9 cellular contexts compared by ENCODE assay signal in the genomic region with DNA sequence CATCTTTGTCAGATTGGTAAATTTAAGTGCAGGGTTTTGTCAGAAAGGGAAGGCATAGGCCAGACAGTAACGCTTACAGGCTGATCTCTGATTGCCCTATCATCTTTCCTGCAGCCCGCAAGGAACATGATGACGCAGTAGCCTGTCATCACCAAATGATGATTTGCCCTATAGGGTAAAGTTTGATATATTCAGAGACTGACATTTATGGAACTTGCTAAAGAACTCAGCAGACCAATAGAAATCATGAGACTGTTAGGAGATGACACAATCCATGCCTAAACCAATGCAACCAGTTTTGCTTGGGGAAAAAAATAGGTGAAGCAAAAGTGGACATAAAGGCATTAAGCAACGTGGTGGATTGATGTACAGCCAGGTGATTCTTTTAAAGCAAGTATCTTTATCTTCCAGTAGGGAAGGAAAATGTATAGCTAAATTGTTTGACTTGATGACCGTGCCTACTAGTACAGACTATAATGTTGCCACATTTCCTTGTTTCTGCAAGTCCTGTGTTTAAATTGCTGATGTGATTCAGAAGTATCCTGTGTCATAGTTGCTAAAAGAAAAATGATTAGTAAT. TPM values are rescaled to one million over a fixed set of nuclear protein-coding genes. Genes with fewer than 3 reads are reported as not detected.
DNase-seq lines count a peak whose midpoint lies in the region; ATAC-seq and TF ChIP-seq lines count a peak whose summit lies in the region.
"Had no signal": no experiment of that assay in that cellular context is flagged by ENCODE, and none has a peak within 500 bp of the region (broad histone marks: within the 10 kb centered on the region; RNA-seq: fewer than 3 reads in every experiment).

No MANE protein-coding gene starts in this region.

- TF ChIP-seq CTCF in WI38 (IDR thresholded peaks at IDR 0.05; ENCODE audit: low read depth, low read length) (no peak), fibroblast of the aortic adventitia (IDR thresholded peaks at IDR 0.05; ENCODE audit: insufficient read depth, low read length) (no peak), type B pancreatic cell (conservative IDR thresholded peaks at IDR 0.05) (no peak)

- H3K4me1 Mint-ChIP-seq in type B pancreatic cell (ENCODE audit: unreplicated experiment): peaks cover 41% of the 10 kb centered on the region

- peak overlapping the region; percentile 90 for H3K27ac Mint-ChIP-seq in type B pancreatic cell

- H3K36me3 Mint-ChIP-seq in type B pancreatic cell: peaks cover 34% of the 10 kb centered on the region

- H3K4me3 ChIP-seq in WI38 (ENCODE audit: low read depth, low read length) (0 out of 2 replicates have a peak overlapping the region, but pooled peaks have one; percentile 11), fibroblast of the aortic adventitia (ENCODE audit: low read depth, low read length) (peak overlapping the region; percentile 34)

- H3K27me3 Mint-ChIP-seq in type B pancreatic cell: no peaks in the 10 kb centered on the region

- H3K9me3 Mint-ChIP-seq in type B pancreatic cell: no peaks in the 10 kb centered on the region

- ATAC-seq in GM19463 (IDR thresholded peaks at IDR 0.05; ENCODE audit: unreplicated experiment) (no peak), HG03571 (IDR thresholded peaks at IDR 0.05; ENCODE audit: unreplicated experiment) (no peak), GM19351 (IDR thresholded peaks at IDR 0.05; ENCODE audit: unreplicated experiment) (no peak)

- peak overlapping the region; percentile 89 for H3K4me3 Mint-ChIP-seq in type B pancreatic cell

- DNase-seq in stimulated activated CD4-positive, alpha-beta T cell treated with anti-CD3 and anti-CD28 coated beads, Interleukin-15, amount 100 ng/mL, for 24 hours: peak; percentile 24
- no peak for DNase-seq in stimulated activated CD4-positive, alpha-beta T cell treated with anti-CD3 and anti-CD28 coated beads, Interleukin-4, amount 100 ng/mL, for 1 hour
- peak; percentile 35 for DNase-seq in fibroblast of the aortic adventitia (ENCODE audit: low read depth)
- DNase-seq in type B pancreatic cell (ENCODE audit: extremely low spot score, unreplicated experiment): no peak
- DNase-seq: NCI-H1417 had no signal

RNA-seq across cellular contexts. Expression of gene NUS1, which starts 2.4 kb away (rescaled TPM):
- 18.8 and 29.4 TPM in 2 replicates for total RNA-seq in fibroblast of the aortic adventitia (ENCODE audit: low replicate concordance)
- total RNA-seq in type B pancreatic cell (ENCODE audit: low replicate concordance): 36.5 and 42.1 TPM in 2 replicates

Comparison
In these comparisons a context has a peak if more than half of its experiments do, and no peak if none do; other contexts are left out.
1. DNase-seq: peak in stimulated activated CD4-positive, alpha-beta T cell treated with anti-CD3 and anti-CD28 coated beads, Interleukin-15, amount 100 ng/mL, for 24 hours (single experiment) and fibroblast of the aortic adventitia (single experiment); none in stimulated activated CD4-positive, alpha-beta T cell treated with anti-CD3 and anti-CD28 coated beads, Interleukin-4, amount 100 ng/mL, for 1 hour (single experiment) and type B pancreatic cell (single experiment).